Comparison of ENCODE assay signal across 8 cellular contexts in genomic region chr9:72592501-72593403, GRCh38.
A peak's percentile ranks its signal among the peaks of the same experiment; 100 is the strongest.
DNase-seq lines count a peak whose midpoint lies in the region; ATAC-seq, FAIRE-seq and TF ChIP-seq lines count a peak whose summit lies in the region.

No MANE protein-coding gene starts in this region.

- H3K79me2 ChIP-seq in endothelial cell of umbilical vein (ENCODE audit: control insufficient read depth, insufficient read depth, low read length), result no peaks in the 10 kb centered on the region

- no peaks in the 10 kb centered on the region for H3K27me3 Mint-ChIP-seq in mesothelial cell of epicardium (ENCODE audit: low read depth)

- H3K4me3 ChIP-seq in AG04449 (ENCODE audit: low read depth, low read length), result no peak overlapping the region
- no peak overlapping the region for H3K4me3 ChIP-seq in endothelial cell of umbilical vein (replicated peaks in 1 of 3; ENCODE audit: insufficient read depth in 1 of 3, low read depth in 1 of 3, low read length in 3 of 3)

- no peak overlapping the region for H3K27ac ChIP-seq in endothelial cell of umbilical vein (ENCODE audit: insufficient read depth, low read depth, low read length)

- H3K9me1 ChIP-seq in endothelial cell of umbilical vein (replicated peaks; ENCODE audit: control insufficient read depth, extremely low read depth, insufficient read depth, low read length), result no peaks in the 10 kb centered on the region

- H3K4me1 ChIP-seq in endothelial cell of umbilical vein (ENCODE audit: control insufficient read depth, extremely low read depth, insufficient read depth, low read length), result no peaks in the 10 kb centered on the region

- H3K36me3 ChIP-seq in endothelial cell of umbilical vein (ENCODE audit: control insufficient read depth in 2 of 2, extremely low read depth in 1 of 2, insufficient read depth in 2 of 2, low read length in 2 of 2), result no peaks in the 10 kb centered on the region

- no peak for TF ChIP-seq POLR2A in endothelial cell of umbilical vein (IDR thresholded peaks at IDR 0.05; ENCODE audit: low read depth, low read length)

- H3K4me1 Mint-ChIP-seq in mesothelial cell of epicardium, result peaks cover 14% of the 10 kb centered on the region

- no peaks in the 10 kb centered on the region for H4K20me1 ChIP-seq in endothelial cell of umbilical vein (replicated peaks; ENCODE audit: control insufficient read depth, extremely low read depth, insufficient read depth, low read length)

- no peak overlapping the region for H2AFZ ChIP-seq in endothelial cell of umbilical vein (ENCODE audit: low read depth, low read length)

- POLR2A ChIA-PET in AG04449 (lab: Yijun Ruan, JAX), result interaction anchor here (1.3 kb wide), 1 partner anchor 227 kb away, joined by 5 read pairs; the partner anchor contains the start of gene ZFAND5
- POLR2A ChIA-PET in GM10248 (lab: Yijun Ruan, JAX), result no interaction called here
- POLR2A ChIA-PET in endothelial cell of umbilical vein (lab: Charles Lee), result interaction anchor here (1.4 to 1.9 kb wide), 2 partner anchors 228 to 229 kb away, joined by 4 to 7 read pairs; partner anchors contain the start of gene ZFAND5

- ATAC-seq in HG02623 (IDR thresholded peaks at IDR 0.05; ENCODE audit: unreplicated experiment) (peak; percentile 66), GM21737 (IDR thresholded peaks at IDR 0.05; ENCODE audit: unreplicated experiment) (no peak)

- no peaks in the 10 kb centered on the region for H3K9me3 Mint-ChIP-seq in mesothelial cell of epicardium

- no peak overlapping the region for H3K4me3 Mint-ChIP-seq in mesothelial cell of epicardium

- FAIRE-seq in endothelial cell of umbilical vein (lab: Jason Lieb, UNC), result peak; percentile 92

- no TSS peak for BruUV-seq in endothelial cell of umbilical vein (replicated peaks; lab: Mats Ljungman, UMichigan)

- DNase-seq in AG04449 (ENCODE audit: low read depth, low spot score) (no peak), GM10248 (ENCODE audit: extremely low spot score) (peak; percentile 50), NCI-H1105 (lab: John Stamatoyannopoulos, UW) (peak; percentile 23), SW480 (ENCODE audit: low spot score) (peak; percentile 71), endothelial cell of umbilical vein (ENCODE audit: low read depth, low spot score) (peak; percentile 79), mesothelial cell of epicardium (ENCODE audit: low spot score in 2 of 2, unreplicated experiment in 2 of 2) (no peak)

- CTCF ChIA-PET in AG04449 (lab: Yijun Ruan, JAX), result interaction anchor here (0.6 to 6.9 kb wide), 40 partner anchors 9 to 312 kb away, joined by 3 to 86 read pairs (median 4); partner anchors contain the start of gene ZFAND5
- CTCF ChIA-PET in GM10248 (lab: Yijun Ruan, JAX), result interaction anchor here (0.6 to 10.2 kb wide), 28 partner anchors 9 to 553 kb away, joined by 3 to 129 read pairs (median 3); partner anchors contain the start of gene ZFAND5
- CTCF ChIA-PET in endothelial cell of umbilical vein (lab: Charles Lee), result interaction anchor here (0.6 to 6.0 kb wide), 19 partner anchors 10 to 314 kb away, joined by 3 to 70 read pairs (median 4); partner anchors contain the start of gene ZFAND5

- H3K4me2 ChIP-seq in endothelial cell of umbilical vein (ENCODE audit: insufficient read depth, low read length), result no peak overlapping the region

- peak; percentile 59 for TF ChIP-seq CTCF in AG04449 (IDR thresholded peaks at IDR 0.05; ENCODE audit: insufficient read depth, low read length, missing control alignments)
- peak; percentile 65 for TF ChIP-seq CTCF in GM10248 (IDR thresholded peaks at IDR 0.05; ENCODE audit: control extremely low read depth, extremely low read depth, low read depth, missing control alignments)
- TF ChIP-seq CTCF in endothelial cell of umbilical vein (IDR thresholded peaks at IDR 0.05; ENCODE audit: extremely low read depth in 1 of 2, insufficient read depth in 1 of 2, low read depth in 1 of 2, low read length in 2 of 2), result peak; percentile 47 to 57
- TF ChIP-seq CTCF in mesothelial cell of epicardium (IDR thresholded peaks at IDR 0.05; ENCODE audit: unreplicated experiment), result peak; percentile 95

- H3K36me3 Mint-ChIP-seq in mesothelial cell of epicardium, result no peaks in the 10 kb centered on the region

- H3K27ac Mint-ChIP-seq in mesothelial cell of epicardium, result no peak overlapping the region

- no peaks in the 10 kb centered on the region for H3K27me3 ChIP-seq in endothelial cell of umbilical vein (ENCODE audit: control insufficient read depth in 2 of 2, insufficient read depth in 2 of 2, low read length in 2 of 2)

- H3K9me3 ChIP-seq in endothelial cell of umbilical vein (replicated peaks; ENCODE audit: control insufficient read depth, insufficient read depth, low read length), result no peaks in the 10 kb centered on the region

- dilution Hi-C loops in endothelial cell of umbilical vein (cut with MboI; ENCODE audit: extremely low pct_ligation_motif_present, low sequenced_read_pairs), result no loop called here

- intact Hi-C loops in endothelial cell of umbilical vein (cut with micrococcal nuclease), result loop anchor here (1.0 to 5.0 kb wide), 7 partner anchors 67 to 311 kb away; partner anchors contain the start of gene ZFAND5

- no peak overlapping the region for H3K9ac ChIP-seq in endothelial cell of umbilical vein (replicated peaks; ENCODE audit: extremely low read depth, insufficient read depth, low read length)

TF ChIP-seq in endothelial cell of umbilical vein, 7 proteins besides CTCF, POLR2A, EP300 and RAD21:
- TF ChIP-seq FOS (IDR thresholded peaks at IDR 0.05; ENCODE audit: borderline replicate concordance, insufficient read depth, low read length), result no peak
- TF ChIP-seq GATA2 (IDR thresholded peaks at IDR 0.05; ENCODE audit: insufficient read depth, insufficient read length, low read depth, low read length), result no peak
- no peak for TF ChIP-seq POLR2AphosphoS5 (IDR thresholded peaks at IDR 0.05; ENCODE audit: insufficient read depth, low read depth, low read length)
- TF ChIP-seq, protein P1, sequence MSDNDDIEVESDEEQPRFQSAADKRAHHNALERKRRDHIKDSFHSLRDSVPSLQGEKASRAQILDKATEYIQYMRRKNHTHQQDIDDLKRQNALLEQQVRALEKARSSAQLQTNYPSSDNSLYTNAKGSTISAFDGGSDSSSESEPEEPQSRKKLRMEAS (IDR thresholded peaks at IDR 0.05; ENCODE audit: insufficient read depth, insufficient read length), result no peak
- no peak for TF ChIP-seq JUN (IDR thresholded peaks at IDR 0.05; ENCODE audit: borderline replicate concordance, insufficient read depth, insufficient read length, low read depth)
- TF ChIP-seq EZH2 (IDR thresholded peaks at IDR 0.05; ENCODE audit: borderline replicate concordance, low read depth, low read length, severe bottlenecking), result no peak
- no peak for TF ChIP-seq MYC (IDR thresholded peaks at IDR 0.05; ENCODE audit: low read depth, low read length)

Comparison
In these comparisons a context has a peak if more than half of its experiments do, and no peak if none do; other contexts are left out.
1. DNase-seq: peak in GM10248 (single experiment), NCI-H1105 (single experiment), SW480 (single experiment) and endothelial cell of umbilical vein (single experiment); none in AG04449 (single experiment) and mesothelial cell of epicardium (0 of 2).
2. Peak in every context shown above with its lines, with median percentiles within 50 percentile points of each other: CTCF ChIP-seq.